8 cellular contexts compared by ENCODE assay signal in genomic region chr12:58540480-58541299, GRCh38.
DNase-seq lines count a peak whose midpoint lies in the region; FAIRE-seq and TF ChIP-seq lines count a peak whose summit lies in the region.

No MANE protein-coding gene starts in this region.

- H3K18ac ChIP-seq in H1 (ENCODE audit: extremely low read depth, low read length) (no peak overlapping the region), mesenchymal stem cell (ENCODE audit: low read depth in 1 of 2, low read length in 2 of 2) (no peak overlapping the region)

- H3K4me1 ChIP-seq in GM23248 (ENCODE audit: insufficient read depth) (peaks cover 34% of the 10 kb centered on the region), H1 (replicated peaks in 1 of 4; ENCODE audit: control insufficient read depth in 3 of 4, insufficient read depth in 4 of 4, low read length in 3 of 4) (peaks cover 0 to 4% (median 1%) of the 10 kb centered on the region in 4 experiments; a peak in 3 of 7 replicates), mesenchymal stem cell (ENCODE audit: control insufficient read depth, insufficient read depth, low read depth, low read length) (peaks cover 4% of the 10 kb centered on the region)

- H2BK15ac ChIP-seq in H1 (ENCODE audit: low read length) (no peak overlapping the region), mesenchymal stem cell (ENCODE audit: low read depth, poor library complexity, severe bottlenecking) (no peak overlapping the region)

- DNase-seq in ELF-1 (ENCODE audit: low read depth, low spot score) (peak; percentile 91), GM23248 (peak; percentile 89), NCI-H1048 (lab: John Stamatoyannopoulos, UW) (peak; percentile 42), SHP77 (lab: John Stamatoyannopoulos, UW) (peak; percentile 78 to 84), H1 (ENCODE audit: low read depth in 1 of 2, low spot score in 2 of 2) (peak; percentile 75 to 78), mesenchymal stem cell (peak; percentile 88), middle frontal gyrus (ENCODE audit: extremely low spot score, low spot score) (no peak)
- no peak for DNase-seq in effector CD8-positive, alpha-beta T cell (lab: John Stamatoyannopoulos, UW)

- H3K27ac ChIP-seq in GM23248: peak overlapping the region; percentile 11
- H3K27ac ChIP-seq in H1 (ENCODE audit: low read depth, low read length): no peak overlapping the region
- peak overlapping the region; percentile 70 for H3K27ac ChIP-seq in mesenchymal stem cell (ENCODE audit: low read length, poor library complexity, severe bottlenecking)

- H4K5ac ChIP-seq in H1 (ENCODE audit: insufficient read length, low read depth, low read length): no peak overlapping the region

- H4K91ac ChIP-seq in H1 (replicated peaks; ENCODE audit: insufficient read length, low read length) (no peak overlapping the region), mesenchymal stem cell (ENCODE audit: low read length) (no peak overlapping the region)

- 12% methylated on average over 8 of the region's 8 CpGs for WGBS in GM23248 (ENCODE audit: low coverage in 1 of 2, low lambda C conversion rate in 2 of 2, missing lambda C conversion rate in 2 of 2), 2 experiments
- WGBS in H1 (ENCODE audit: extremely low coverage in 1 of 2, insufficient coverage in 1 of 2, insufficient read length in 1 of 2, insufficient replicate concordance in 2 of 2, low coverage in 1 of 2, low lambda C conversion rate in 2 of 2, missing lambda C conversion rate in 1 of 2), 2 experiments: 30% methylated on average over 8 of the region's 8 CpGs; no CpG with 5 or more reads in 1 of the 2 experiments
- WGBS in mesenchymal stem cell: 10% methylated on average over 7 of the region's 8 CpGs

- no peak overlapping the region for H3K56ac ChIP-seq in H1 (replicated peaks; ENCODE audit: insufficient read length, low read depth, low read length)

- H2BK5ac ChIP-seq in H1 (ENCODE audit: low read depth, low read length): no peak overlapping the region
- H2BK5ac ChIP-seq in mesenchymal stem cell (ENCODE audit: low read depth, low read length, poor library complexity, severe bottlenecking): no peak overlapping the region

- H3K9me2 ChIP-seq in GM23248 (ENCODE audit: insufficient read depth): no peaks in the 10 kb centered on the region

- no peak for TF ChIP-seq EP300 in H1 (IDR thresholded peaks at IDR 0.05; ENCODE audit: borderline replicate concordance in 1 of 2, low read depth in 2 of 2, low read length in 2 of 2)

- peak; percentile 86 for FAIRE-seq in H1 (lab: Jason Lieb, UNC)

- H4K20me1 ChIP-seq in GM23248 (ENCODE audit: insufficient read depth) (no peaks in the 10 kb centered on the region), H1 (replicated peaks in 1 of 2; ENCODE audit: control insufficient read depth in 1 of 2, insufficient read depth in 2 of 2, low read length in 2 of 2) (no peaks in the 10 kb centered on the region)

- H3K36me3 ChIP-seq in GM23248 (ENCODE audit: low read depth) (no peaks in the 10 kb centered on the region), H1 (ENCODE audit: control insufficient read depth in 2 of 4, insufficient read depth in 4 of 4, low read length in 3 of 4) (no peaks in the 10 kb centered on the region), mesenchymal stem cell (ENCODE audit: control insufficient read depth in 1 of 2, insufficient read depth in 2 of 2, low read depth in 1 of 2, low read length in 2 of 2) (no peaks in the 10 kb centered on the region)

- H2BK20ac ChIP-seq in H1 (ENCODE audit: low read length): no peak overlapping the region

- H3K23me2 ChIP-seq in H1 (ENCODE audit: low read depth, low read length): no peaks in the 10 kb centered on the region

- H4K8ac ChIP-seq in H1 (ENCODE audit: extremely low read depth, insufficient read depth, low read length): no peak overlapping the region
- no peak overlapping the region for H4K8ac ChIP-seq in mesenchymal stem cell (ENCODE audit: low read length)

- H3K4ac ChIP-seq in H1 (replicated peaks; ENCODE audit: insufficient read length, low read depth, low read length) (no peak overlapping the region), mesenchymal stem cell (ENCODE audit: low read depth in 1 of 2, low read length in 2 of 2) (no peak overlapping the region)

- peak; percentile 81 to 89 (median 86) for TF ChIP-seq CTCF in H1 (IDR thresholded peaks at IDR 0.05; ENCODE audit: control extremely low read depth in 1 of 3, insufficient read depth in 1 of 3, low read depth in 1 of 3, low read length in 3 of 3)

- POLR2A ChIA-PET in H1 (lab: Charles Lee; ENCODE audit: partially characterized antibody): interaction anchor here (0.8 kb wide), 1 partner anchor 149 kb away, joined by 3 read pairs; no protein-coding TSS in a partner anchor

- H3K9ac ChIP-seq in GM23248: no peak overlapping the region
- no peak overlapping the region for H3K9ac ChIP-seq in H1 (replicated peaks in 1 of 4; ENCODE audit: extremely low read depth in 1 of 4, low read depth in 3 of 4, low read length in 3 of 4)
- peak overlapping the region; percentile 53 for H3K9ac ChIP-seq in mesenchymal stem cell (ENCODE audit: low read length)

- H3K23ac ChIP-seq in H1 (ENCODE audit: insufficient read length): no peak overlapping the region
- H3K23ac ChIP-seq in mesenchymal stem cell (ENCODE audit: low read length in 2 of 2): no peak overlapping the region

- H3K4me3 ChIP-seq in GM23248 (peak overlapping the region; percentile 27; the same call in 1 of the 2 replicates), H1 (ENCODE audit: extremely low read depth in 1 of 4, insufficient read depth in 2 of 4, low read depth in 3 of 4, low read length in 4 of 4) (no peak overlapping the region), mesenchymal stem cell (ENCODE audit: insufficient read depth in 1 of 2, low read depth in 1 of 2, low read length in 2 of 2) (no peak overlapping the region)

- peak overlapping the region; percentile 54 for H3K4me2 ChIP-seq in GM23248 (ENCODE audit: unreplicated experiment)
- no peak overlapping the region for H3K4me2 ChIP-seq in H1 (ENCODE audit: insufficient read depth in 1 of 2, low read depth in 2 of 2, low read length in 2 of 2)
- no peak overlapping the region for H3K4me2 ChIP-seq in mesenchymal stem cell (ENCODE audit: low read length, poor library complexity, severe bottlenecking)

- TF ChIP-seq RAD21 in H1 (IDR thresholded peaks at IDR 0.05 in 1 of 2, conservative IDR thresholded peaks at IDR 0.05 in 1 of 2; ENCODE audit: low read depth in 2 of 2, low read length in 2 of 2): peak; percentile 97

- H3K79me2 ChIP-seq in GM23248 (ENCODE audit: insufficient read depth) (no peaks in the 10 kb centered on the region), H1 (ENCODE audit: control insufficient read depth in 1 of 2, insufficient read depth in 2 of 2, low read length in 2 of 2) (no peaks in the 10 kb centered on the region)

- H2AFZ ChIP-seq in GM23248 (peak overlapping the region; percentile 43), H1 (ENCODE audit: low read length) (no peak overlapping the region), mesenchymal stem cell (ENCODE audit: low read depth, low read length) (no peak overlapping the region)

- H3K9me3 ChIP-seq in GM23248 (ENCODE audit: low read depth) (no peaks in the 10 kb centered on the region), H1 (ENCODE audit: insufficient read depth in 2 of 2, low read depth in 1 of 2, low read length in 1 of 2) (no peaks in the 10 kb centered on the region), mesenchymal stem cell (ENCODE audit: control insufficient read depth, low read length) (no peaks in the 10 kb centered on the region)

- no peak overlapping the region for H2BK12ac ChIP-seq in H1 (ENCODE audit: low read depth, low read length)
- H2BK12ac ChIP-seq in mesenchymal stem cell (ENCODE audit: low read length in 2 of 2): no peak overlapping the region

- no peak overlapping the region for H2BK120ac ChIP-seq in H1 (replicated peaks; ENCODE audit: low read depth, low read length)
- H2BK120ac ChIP-seq in mesenchymal stem cell (ENCODE audit: low read depth, low read length): no peak overlapping the region

- H3K79me1 ChIP-seq in H1 (ENCODE audit: low read depth, low read length) (no peaks in the 10 kb centered on the region), mesenchymal stem cell (replicated peaks; ENCODE audit: low read length, poor library complexity, severe bottlenecking) (no peaks in the 10 kb centered on the region)

- CTCF ChIA-PET in H1 (lab: Charles Lee; ENCODE audit: partially characterized antibody): interaction anchor here (0.5 to 4.7 kb wide), 78 partner anchors 10 to 863 kb away, joined by 3 to 44 read pairs (median 4); partner anchors contain the start of gene LRIG3

- H2AK5ac ChIP-seq in H1 (ENCODE audit: low read depth, low read length): no peak overlapping the region
- H2AK5ac ChIP-seq in mesenchymal stem cell (ENCODE audit: low read length, severe bottlenecking): no peak overlapping the region

- peaks cover 28% of the 10 kb centered on the region for H3F3A ChIP-seq in GM23248 (ENCODE audit: insufficient read depth)

- TF ChIP-seq POLR2A in H1 (IDR thresholded peaks at IDR 0.05; ENCODE audit: control extremely low read depth in 1 of 2, low read depth in 2 of 2, low read length in 2 of 2): no peak

- in situ Hi-C loops in GM23248 (cut with MboI): loop anchor here (10.0 to 25.0 kb wide), 4 partner anchors 347 to 614 kb away; no protein-coding TSS in a partner anchor

- no peak overlapping the region for H3K14ac ChIP-seq in H1 (ENCODE audit: insufficient read length)
- no peak overlapping the region for H3K14ac ChIP-seq in mesenchymal stem cell (ENCODE audit: low read length in 2 of 2)

- no peaks in the 10 kb centered on the region for H3K27me3 ChIP-seq in GM23248 (replicated peaks; ENCODE audit: insufficient read depth)
- H3K27me3 ChIP-seq in H1 (replicated peaks in 1 of 4; ENCODE audit: control insufficient read depth in 3 of 4, extremely low read depth in 1 of 4, insufficient read depth in 3 of 4, low read length in 3 of 4): no peaks in the 10 kb centered on the region
- no peaks in the 10 kb centered on the region for H3K27me3 ChIP-seq in mesenchymal stem cell (ENCODE audit: control insufficient read depth in 1 of 2, insufficient read depth in 1 of 2, low read length in 2 of 2)

TF ChIP-seq in H1, 55 proteins besides CTCF, POLR2A, EP300 and RAD21:
- TF ChIP-seq RNF2 (IDR thresholded peaks at IDR 0.05; ENCODE audit: borderline replicate concordance, low read depth, low read length, missing control alignments, poor library complexity, severe bottlenecking) (no peak), CHD2 (IDR thresholded peaks at IDR 0.05; ENCODE audit: low read length) (peak; percentile 3; the same call in 1 of the 2 replicates), KDM4A (IDR thresholded peaks at IDR 0.05; ENCODE audit: low read depth, low read length, severe bottlenecking) (no peak), CREB1 (IDR thresholded peaks at IDR 0.05) (peak; percentile 46; the same call in 1 of the 2 replicates)
- TF ChIP-seq, protein P1, sequence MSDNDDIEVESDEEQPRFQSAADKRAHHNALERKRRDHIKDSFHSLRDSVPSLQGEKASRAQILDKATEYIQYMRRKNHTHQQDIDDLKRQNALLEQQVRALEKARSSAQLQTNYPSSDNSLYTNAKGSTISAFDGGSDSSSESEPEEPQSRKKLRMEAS (IDR thresholded peaks at IDR 0.05): 0 out of 2 replicates have a peak, but pooled peaks have one; percentile 19

Comparison
In these comparisons a context has a peak if more than half of its experiments do, and no peak if none do; other contexts are left out.
1. DNase-seq: peak in ELF-1 (single experiment), GM23248 (single experiment), NCI-H1048 (single experiment), SHP77 (2 of 2), H1 (2 of 2) and mesenchymal stem cell (single experiment); none in middle frontal gyrus (single experiment) and effector CD8-positive, alpha-beta T cell (single experiment).